29 cellular contexts compared by ENCODE assay signal in the genomic region with DNA sequence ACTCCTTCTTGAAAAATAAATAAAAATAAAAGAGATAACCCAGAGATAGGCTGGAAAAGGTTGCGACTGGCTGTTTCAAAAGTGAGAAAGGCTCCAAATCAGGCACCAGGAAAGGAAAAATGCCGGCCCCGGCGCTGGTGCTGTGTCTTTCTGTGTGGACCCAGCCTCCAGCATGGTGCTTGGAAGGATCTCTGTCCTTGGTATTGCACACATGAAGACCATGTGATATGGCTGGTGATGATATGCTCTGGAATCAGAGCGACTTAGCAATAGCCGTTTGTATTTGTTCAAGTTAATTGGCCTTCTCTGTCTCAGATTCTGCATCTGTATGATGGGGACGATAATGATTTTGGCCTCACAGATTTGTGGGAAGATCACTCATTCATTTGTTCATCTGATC. TPM values are rescaled to one million over a fixed set of nuclear protein-coding genes. Genes with fewer than 3 reads are reported as not detected.
"Had no signal": no experiment of that assay in that cellular context is flagged by ENCODE, and none has a peak within 500 bp of the region (broad histone marks: within the 10 kb centered on the region; RNA-seq: fewer than 3 reads in every experiment).

No MANE protein-coding gene starts in this region.

- H3K27ac Mint-ChIP-seq: activated CD4-positive, alpha-beta T cell treated with anti-CD3 and anti-CD28 coated beads, Interleukin-2, amount 10 ng/mL, durations not matched to agents 24 days and 14 days; activated CD8-positive, alpha-beta T cell treated with anti-CD3 and anti-CD28 coated beads for 36 hours; activated naive CD4-positive, alpha-beta T cell treated with anti-CD3 and anti-CD28 coated beads, Interleukin-2, amount 50 U/mL, for 24 hours; activated naive CD8-positive, alpha-beta T cell treated with anti-CD3 and anti-CD28 coated beads, Interleukin-2, amount 10 ng/mL, durations not matched to agents 7 days and 5 days; activated T-helper 2 cell treated with anti-CD3 and anti-CD28 coated beads, Interferon-gamma antibody, Interleukin-2, Interleukin-4, amounts not matched to agents 10 μg/mL and 5 μg/mL and 100 μg/mL, durations not matched to agents 14 hours and 24 hours and 36 hours had no signal

- H3K36me3 Mint-ChIP-seq: activated naive CD4-positive, alpha-beta T cell treated with anti-CD3 and anti-CD28 coated beads, Interleukin-2, amount 50 U/mL, for 24 hours; activated naive CD8-positive, alpha-beta T cell treated with anti-CD3 and anti-CD28 coated beads, Interleukin-2, amount 10 ng/mL, durations not matched to agents 7 days and 5 days had no signal

- DNase-seq: activated CD4-positive, alpha-beta T cell treated with anti-CD3 and anti-CD28 coated beads, Interleukin-2, amount 10 ng/mL, durations not matched to agents 24 days and 14 days; activated CD4-positive, alpha-beta T cell treated with anti-CD3 and anti-CD28 coated beads, Interleukin-2, amount 50 U/mL, for 4 hours; activated CD8-positive, alpha-beta T cell treated with anti-CD3 and anti-CD28 coated beads for 36 hours; activated gamma-delta T cell; activated naive CD4-positive, alpha-beta T cell treated with Interleukin-2 at 50 U/mL for 16 hours; activated naive CD8-positive, alpha-beta T cell treated with anti-CD3 and anti-CD28 coated beads, Interleukin-2, amount 10 ng/mL, durations not matched to agents 7 days and 5 days; activated T-cell treated with anti-CD3 and anti-CD28 coated beads, Interleukin-2, amount 50 U/mL, for 1 hour; amygdala; MM.1S; MV-4-11; NCI-H1092; NCI-H1436 treated with DMSO at 0.1 percent for 48 hours; NCI-H1694 treated with DMSO at 0.1 percent for 48 hours; NCI-H2029 treated with DMSO at 0.1 percent for 48 hours; NCI-H2107; NCI-H226; NCI-H446 treated with DMSO at 0.1 percent for 48 hours; NCI-H524; NCI-H69; NCI-H82; Right ventricle myocardium superior; T1000 had no signal

- H3K9me3 Mint-ChIP-seq: activated CD4-positive, alpha-beta T cell treated with anti-CD3 and anti-CD28 coated beads, Interleukin-2, amount 10 ng/mL, durations not matched to agents 24 days and 14 days; activated CD8-positive, alpha-beta T cell treated with anti-CD3 and anti-CD28 coated beads for 36 hours; activated naive CD4-positive, alpha-beta T cell treated with anti-CD3 and anti-CD28 coated beads, Interleukin-2, amount 50 U/mL, for 24 hours; activated naive CD8-positive, alpha-beta T cell treated with anti-CD3 and anti-CD28 coated beads, Interleukin-2, amount 10 ng/mL, durations not matched to agents 7 days and 5 days; activated T-helper 2 cell treated with anti-CD3 and anti-CD28 coated beads, Interferon-gamma antibody, Interleukin-2, Interleukin-4, amounts not matched to agents 10 μg/mL and 5 μg/mL and 100 μg/mL, durations not matched to agents 14 hours and 24 hours and 36 hours had no signal

- H3K36me3 ChIP-seq: ascending aorta, breast epithelium had no signal

- H3K4me3 ChIP-seq: ascending aorta, breast epithelium, SK-N-MC had no signal

- ATAC-seq: activated CD8-positive, alpha-beta T cell treated with anti-CD3 and anti-CD28 coated beads for 36 hours had no signal

- H3K9me3 ChIP-seq: ascending aorta, breast epithelium had no signal

- H3K27ac ChIP-seq: ascending aorta, breast epithelium, KMS-11, SK-N-MC had no signal

- H3K4me3 Mint-ChIP-seq: activated CD4-positive, alpha-beta T cell treated with anti-CD3 and anti-CD28 coated beads, Interleukin-2, amount 10 ng/mL, durations not matched to agents 24 days and 14 days; activated CD8-positive, alpha-beta T cell treated with anti-CD3 and anti-CD28 coated beads for 36 hours; activated naive CD4-positive, alpha-beta T cell treated with anti-CD3 and anti-CD28 coated beads, Interleukin-2, amount 50 U/mL, for 24 hours; activated naive CD8-positive, alpha-beta T cell treated with anti-CD3 and anti-CD28 coated beads, Interleukin-2, amount 10 ng/mL, durations not matched to agents 7 days and 5 days had no signal

- H3K4me1 ChIP-seq: ascending aorta, breast epithelium had no signal

RNA-seq across cellular contexts. Expression of gene WSCD1, which starts 3.4 kb away (rescaled TPM):
- total RNA-seq: activated CD4-positive, alpha-beta T cell treated with anti-CD3 and anti-CD28 coated beads, Interleukin-2, amount 10 ng/mL, durations not matched to agents 24 days and 14 days; activated naive CD8-positive, alpha-beta T cell treated with anti-CD3 and anti-CD28 coated beads, Interleukin-2, amount 10 ng/mL, durations not matched to agents 7 days and 5 days; T-helper 1 cell treated with Interleukin-12 subunit alpha and Interleukin-12 subunit beta and Interleukin-4 antibody, amounts not matched to agents 30 ng/mL and 1 ng/mL, for 36 hours had no signal
